Comparison of ENCODE assay signal across 8 cellular contexts in genomic region chr9:1231998-1232919, GRCh38.
DNase-seq lines count a peak whose midpoint lies in the region; ATAC-seq and TF ChIP-seq lines count a peak whose summit lies in the region.

No MANE protein-coding gene starts in this region.

- H3K4me3 ChIP-seq in MG63, result peak overlapping the region; percentile 11
- no peak overlapping the region for H3K4me3 ChIP-seq in fibroblast of pulmonary artery (replicated peaks; ENCODE audit: low read depth, low read length)

- H3K4me1 Mint-ChIP-seq in T-helper 2 cell treated with Interferon-gamma antibody and Interleukin-4, amounts not matched to agents 5 μg/mL and 100 μg/mL, for 36 hours (ENCODE audit: low read depth), result no peaks in the 10 kb centered on the region

- no peak for TF ChIP-seq CTCF in fibroblast of pulmonary artery (IDR thresholded peaks at IDR 0.05; ENCODE audit: low read length, missing control alignments)

- H3K36me3 Mint-ChIP-seq in T-helper 2 cell treated with Interferon-gamma antibody and Interleukin-4, amounts not matched to agents 5 μg/mL and 100 μg/mL, for 36 hours (ENCODE audit: low read depth), result no peaks in the 10 kb centered on the region

- H3K9me3 ChIP-seq in MG63, result no peaks in the 10 kb centered on the region

- no peaks in the 10 kb centered on the region for H3K9me3 Mint-ChIP-seq in T-helper 2 cell treated with Interferon-gamma antibody and Interleukin-4, amounts not matched to agents 5 μg/mL and 100 μg/mL, for 36 hours

- H3K27ac Mint-ChIP-seq in T-helper 2 cell treated with Interferon-gamma antibody and Interleukin-4, amounts not matched to agents 5 μg/mL and 100 μg/mL, for 36 hours, result no peak overlapping the region

- H3K4me3 Mint-ChIP-seq in T-helper 2 cell treated with Interferon-gamma antibody and Interleukin-4, amounts not matched to agents 5 μg/mL and 100 μg/mL, for 36 hours, result no peak overlapping the region

- no peaks in the 10 kb centered on the region for H3K27me3 ChIP-seq in MG63

- no peaks in the 10 kb centered on the region for H3K27me3 Mint-ChIP-seq in T-helper 2 cell treated with Interferon-gamma antibody and Interleukin-4, amounts not matched to agents 5 μg/mL and 100 μg/mL, for 36 hours (ENCODE audit: low read depth)

- peak; percentile 91 for ATAC-seq in GM18861 (IDR thresholded peaks at IDR 0.05; ENCODE audit: unreplicated experiment)
- no peak for ATAC-seq in HG02884 (IDR thresholded peaks at IDR 0.05; ENCODE audit: unreplicated experiment)
- no peak for ATAC-seq in HG03442 (IDR thresholded peaks at IDR 0.05; ENCODE audit: unreplicated experiment)

- peak; percentile 87 for DNase-seq in MG63
- peak; percentile 81 for DNase-seq in fibroblast of pulmonary artery (ENCODE audit: low read depth)
- peak; percentile 95 for DNase-seq in renal cortical epithelial cell (ENCODE audit: low read depth)
- DNase-seq in NCI-H1930 (lab: John Stamatoyannopoulos, UW), result no peak
- no peak for DNase-seq in T-helper 2 cell treated with Interferon-gamma antibody and Interleukin-4, amounts not matched to agents 5 μg/mL and 100 μg/mL, for 36 hours (ENCODE audit: low spot score)

- H3K36me3 ChIP-seq in MG63, result no peaks in the 10 kb centered on the region

Comparison
In these comparisons a context has a peak if more than half of its experiments do, and no peak if none do; other contexts are left out.
1. DNase-seq: peak in MG63 (single experiment), fibroblast of pulmonary artery (single experiment) and renal cortical epithelial cell (single experiment); none in NCI-H1930 (0 of 2) and T-helper 2 cell treated with Interferon-gamma antibody and Interleukin-4, amounts not matched to agents 5 μg/mL and 100 μg/mL, for 36 hours (single experiment).